1 cellular context compared by ENCODE assay signal in the genomic region with DNA sequence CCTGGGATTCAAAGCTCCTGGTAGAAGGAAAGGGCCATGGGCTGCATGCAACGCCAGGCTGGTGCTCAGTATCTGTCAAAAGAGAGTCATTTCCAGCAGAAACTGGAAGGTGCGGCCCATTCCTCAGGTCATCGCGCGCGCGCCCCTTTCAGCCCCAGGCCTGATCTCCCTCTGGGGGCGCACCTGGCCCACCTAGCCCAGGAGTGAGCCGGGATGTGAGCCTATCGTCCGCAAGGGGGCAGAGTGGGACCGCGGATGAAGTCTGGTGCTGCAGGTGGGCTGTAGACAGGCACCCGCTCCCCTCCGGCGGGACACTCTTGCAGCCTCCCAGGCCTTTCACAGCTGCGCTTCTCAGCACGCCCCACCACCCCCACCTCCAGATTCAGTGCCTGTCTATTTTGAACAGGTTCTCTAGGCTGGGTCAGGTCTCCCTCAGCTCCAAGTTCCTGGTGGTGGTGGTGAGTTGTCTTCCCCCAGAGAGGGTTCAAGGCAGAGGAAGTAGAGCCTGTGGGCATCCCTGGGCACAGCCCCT.
A peak's percentile ranks its signal among the peaks of the same experiment; 100 is the strongest.
TF ChIP-seq lines count a peak whose summit lies in the region.

No MANE protein-coding gene starts in this region.

TF ChIP-seq in K562, 482 proteins besides CTCF, POLR2A, EP300 and RAD21 (continued from another document and continues in another):
- TF ChIP-seq ATF3 (IDR thresholded peaks at IDR 0.05): no peak
- TF ChIP-seq ATF3 (CRISPR knock-in tag; conservative IDR thresholded peaks at IDR 0.05): no peak
- no peak for TF ChIP-seq POLR2G (IDR thresholded peaks at IDR 0.05; ENCODE audit: low read depth, low read length)
- no peak for TF ChIP-seq KLF10 (CRISPR knock-in tag; IDR thresholded peaks at IDR 0.05)
- TF ChIP-seq CSDE1 (IDR thresholded peaks at IDR 0.05): no peak
- TF ChIP-seq HEY1 (CRISPR knock-in tag; IDR thresholded peaks at IDR 0.05; ENCODE audit: borderline replicate concordance): no peak
- TF ChIP-seq SMC3 (conservative IDR thresholded peaks at IDR 0.05; ENCODE audit: insufficient read depth, low read depth, low read length): peak; percentile 86
- TF ChIP-seq KLF16 (IDR thresholded peaks at IDR 0.05): peak; percentile 12; the same call in 1 of the 2 replicates
- TF ChIP-seq MITF (IDR thresholded peaks at IDR 0.05): no peak
- TF ChIP-seq SP1 (CRISPR knock-in tag; IDR thresholded peaks at IDR 0.05): peak; percentile 19; the same call in 1 of the 2 replicates
- no peak for TF ChIP-seq NBN (IDR thresholded peaks at IDR 0.05; ENCODE audit: low read depth)
- TF ChIP-seq FOS (IDR thresholded peaks at IDR 0.05; ENCODE audit: extremely low read depth, insufficient read length): no peak
- no peak for TF ChIP-seq TBL1XR1 (IDR thresholded peaks at IDR 0.05; ENCODE audit: low read length in 2 of 2)
- TF ChIP-seq, protein P1, sequence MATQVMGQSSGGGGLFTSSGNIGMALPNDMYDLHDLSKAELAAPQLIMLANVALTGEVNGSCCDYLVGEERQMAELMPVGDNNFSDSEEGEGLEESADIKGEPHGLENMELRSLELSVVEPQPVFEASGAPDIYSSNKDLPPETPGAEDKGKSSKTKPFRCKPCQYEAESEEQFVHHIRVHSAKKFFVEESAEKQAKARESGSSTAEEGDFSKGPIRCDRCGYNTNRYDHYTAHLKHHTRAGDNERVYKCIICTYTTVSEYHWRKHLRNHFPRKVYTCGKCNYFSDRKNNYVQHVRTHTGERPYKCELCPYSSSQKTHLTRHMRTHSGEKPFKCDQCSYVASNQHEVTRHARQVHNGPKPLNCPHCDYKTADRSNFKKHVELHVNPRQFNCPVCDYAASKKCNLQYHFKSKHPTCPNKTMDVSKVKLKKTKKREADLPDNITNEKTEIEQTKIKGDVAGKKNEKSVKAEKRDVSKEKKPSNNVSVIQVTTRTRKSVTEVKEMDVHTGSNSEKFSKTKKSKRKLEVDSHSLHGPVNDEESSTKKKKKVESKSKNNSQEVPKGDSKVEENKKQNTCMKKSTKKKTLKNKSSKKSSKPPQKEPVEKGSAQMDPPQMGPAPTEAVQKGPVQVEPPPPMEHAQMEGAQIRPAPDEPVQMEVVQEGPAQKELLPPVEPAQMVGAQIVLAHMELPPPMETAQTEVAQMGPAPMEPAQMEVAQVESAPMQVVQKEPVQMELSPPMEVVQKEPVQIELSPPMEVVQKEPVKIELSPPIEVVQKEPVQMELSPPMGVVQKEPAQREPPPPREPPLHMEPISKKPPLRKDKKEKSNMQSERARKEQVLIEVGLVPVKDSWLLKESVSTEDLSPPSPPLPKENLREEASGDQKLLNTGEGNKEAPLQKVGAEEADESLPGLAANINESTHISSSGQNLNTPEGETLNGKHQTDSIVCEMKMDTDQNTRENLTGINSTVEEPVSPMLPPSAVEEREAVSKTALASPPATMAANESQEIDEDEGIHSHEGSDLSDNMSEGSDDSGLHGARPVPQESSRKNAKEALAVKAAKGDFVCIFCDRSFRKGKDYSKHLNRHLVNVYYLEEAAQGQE (CRISPR knock-in tag; IDR thresholded peaks at IDR 0.05; ENCODE audit: low read depth): no peak
- TF ChIP-seq HDAC3 (IDR thresholded peaks at IDR 0.05; ENCODE audit: borderline replicate concordance, partially characterized antibody): no peak
- TF ChIP-seq ZNF778 (CRISPR knock-in tag; IDR thresholded peaks at IDR 0.05): no peak
- TF ChIP-seq ZNF124 (CRISPR knock-in tag; IDR thresholded peaks at IDR 0.05): no peak
- no peak for TF ChIP-seq PYGO2 (tag; IDR thresholded peaks at IDR 0.05)
- TF ChIP-seq RB1 (IDR thresholded peaks at IDR 0.05; ENCODE audit: low read depth): peak; percentile 56; the same call in 1 of the 2 replicates
- no peak for TF ChIP-seq CHD2 (IDR thresholded peaks at IDR 0.05; ENCODE audit: low read depth, low read length)
- TF ChIP-seq MCM5 (IDR thresholded peaks at IDR 0.05; ENCODE audit: low read depth): no peak
- TF ChIP-seq, protein P2, sequence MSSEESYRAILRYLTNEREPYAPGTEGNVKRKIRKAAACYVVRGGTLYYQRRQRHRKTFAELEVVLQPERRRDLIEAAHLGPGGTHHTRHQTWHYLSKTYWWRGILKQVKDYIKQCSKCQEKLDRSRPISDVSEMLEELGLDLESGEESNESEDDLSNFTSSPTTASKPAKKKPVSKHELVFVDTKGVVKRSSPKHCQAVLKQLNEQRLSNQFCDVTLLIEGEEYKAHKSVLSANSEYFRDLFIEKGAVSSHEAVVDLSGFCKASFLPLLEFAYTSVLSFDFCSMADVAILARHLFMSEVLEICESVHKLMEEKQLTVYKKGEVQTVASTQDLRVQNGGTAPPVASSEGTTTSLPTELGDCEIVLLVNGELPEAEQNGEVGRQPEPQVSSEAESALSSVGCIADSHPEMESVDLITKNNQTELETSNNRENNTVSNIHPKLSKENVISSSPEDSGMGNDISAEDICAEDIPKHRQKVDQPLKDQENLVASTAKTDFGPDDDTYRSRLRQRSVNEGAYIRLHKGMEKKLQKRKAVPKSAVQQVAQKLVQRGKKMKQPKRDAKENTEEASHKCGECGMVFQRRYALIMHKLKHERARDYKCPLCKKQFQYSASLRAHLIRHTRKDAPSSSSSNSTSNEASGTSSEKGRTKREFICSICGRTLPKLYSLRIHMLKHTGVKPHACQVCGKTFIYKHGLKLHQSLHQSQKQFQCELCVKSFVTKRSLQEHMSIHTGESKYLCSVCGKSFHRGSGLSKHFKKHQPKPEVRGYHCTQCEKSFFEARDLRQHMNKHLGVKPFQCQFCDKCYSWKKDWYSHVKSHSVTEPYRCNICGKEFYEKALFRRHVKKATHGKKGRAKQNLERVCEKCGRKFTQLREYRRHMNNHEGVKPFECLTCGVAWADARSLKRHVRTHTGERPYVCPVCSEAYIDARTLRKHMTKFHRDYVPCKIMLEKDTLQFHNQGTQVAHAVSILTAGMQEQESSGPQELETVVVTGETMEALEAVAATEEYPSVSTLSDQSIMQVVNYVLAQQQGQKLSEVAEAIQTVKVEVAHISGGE (CRISPR knock-in tag; IDR thresholded peaks at IDR 0.05): no peak
- no peak for TF ChIP-seq ZFP1 (CRISPR knock-in tag; IDR thresholded peaks at IDR 0.05)
- TF ChIP-seq, protein P3, sequence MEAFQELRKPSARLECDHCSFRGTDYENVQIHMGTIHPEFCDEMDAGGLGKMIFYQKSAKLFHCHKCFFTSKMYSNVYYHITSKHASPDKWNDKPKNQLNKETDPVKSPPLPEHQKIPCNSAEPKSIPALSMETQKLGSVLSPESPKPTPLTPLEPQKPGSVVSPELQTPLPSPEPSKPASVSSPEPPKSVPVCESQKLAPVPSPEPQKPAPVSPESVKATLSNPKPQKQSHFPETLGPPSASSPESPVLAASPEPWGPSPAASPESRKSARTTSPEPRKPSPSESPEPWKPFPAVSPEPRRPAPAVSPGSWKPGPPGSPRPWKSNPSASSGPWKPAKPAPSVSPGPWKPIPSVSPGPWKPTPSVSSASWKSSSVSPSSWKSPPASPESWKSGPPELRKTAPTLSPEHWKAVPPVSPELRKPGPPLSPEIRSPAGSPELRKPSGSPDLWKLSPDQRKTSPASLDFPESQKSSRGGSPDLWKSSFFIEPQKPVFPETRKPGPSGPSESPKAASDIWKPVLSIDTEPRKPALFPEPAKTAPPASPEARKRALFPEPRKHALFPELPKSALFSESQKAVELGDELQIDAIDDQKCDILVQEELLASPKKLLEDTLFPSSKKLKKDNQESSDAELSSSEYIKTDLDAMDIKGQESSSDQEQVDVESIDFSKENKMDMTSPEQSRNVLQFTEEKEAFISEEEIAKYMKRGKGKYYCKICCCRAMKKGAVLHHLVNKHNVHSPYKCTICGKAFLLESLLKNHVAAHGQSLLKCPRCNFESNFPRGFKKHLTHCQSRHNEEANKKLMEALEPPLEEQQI (IDR thresholded peaks at IDR 0.05): no peak
- TF ChIP-seq SPI1 (IDR thresholded peaks at IDR 0.05; ENCODE audit: borderline replicate concordance, low read depth, low read length): no peak
- TF ChIP-seq NFE2L1 (tag; IDR thresholded peaks at IDR 0.05; ENCODE audit: borderline replicate concordance, low read depth): no peak
- no peak for TF ChIP-seq ZNF592 (IDR thresholded peaks at IDR 0.05)
- no peak for TF ChIP-seq RBM15 (IDR thresholded peaks at IDR 0.05; ENCODE audit: insufficient read depth, low read length)
- TF ChIP-seq, protein P4, sequence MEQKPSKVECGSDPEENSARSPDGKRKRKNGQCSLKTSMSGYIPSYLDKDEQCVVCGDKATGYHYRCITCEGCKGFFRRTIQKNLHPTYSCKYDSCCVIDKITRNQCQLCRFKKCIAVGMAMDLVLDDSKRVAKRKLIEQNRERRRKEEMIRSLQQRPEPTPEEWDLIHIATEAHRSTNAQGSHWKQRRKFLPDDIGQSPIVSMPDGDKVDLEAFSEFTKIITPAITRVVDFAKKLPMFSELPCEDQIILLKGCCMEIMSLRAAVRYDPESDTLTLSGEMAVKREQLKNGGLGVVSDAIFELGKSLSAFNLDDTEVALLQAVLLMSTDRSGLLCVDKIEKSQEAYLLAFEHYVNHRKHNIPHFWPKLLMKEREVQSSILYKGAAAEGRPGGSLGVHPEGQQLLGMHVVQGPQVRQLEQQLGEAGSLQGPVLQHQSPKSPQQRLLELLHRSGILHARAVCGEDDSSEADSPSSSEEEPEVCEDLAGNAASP (IDR thresholded peaks at IDR 0.05): no peak
- TF ChIP-seq ILF3 (IDR thresholded peaks at IDR 0.05; ENCODE audit: borderline replicate concordance): no peak
- TF ChIP-seq, protein P5, sequence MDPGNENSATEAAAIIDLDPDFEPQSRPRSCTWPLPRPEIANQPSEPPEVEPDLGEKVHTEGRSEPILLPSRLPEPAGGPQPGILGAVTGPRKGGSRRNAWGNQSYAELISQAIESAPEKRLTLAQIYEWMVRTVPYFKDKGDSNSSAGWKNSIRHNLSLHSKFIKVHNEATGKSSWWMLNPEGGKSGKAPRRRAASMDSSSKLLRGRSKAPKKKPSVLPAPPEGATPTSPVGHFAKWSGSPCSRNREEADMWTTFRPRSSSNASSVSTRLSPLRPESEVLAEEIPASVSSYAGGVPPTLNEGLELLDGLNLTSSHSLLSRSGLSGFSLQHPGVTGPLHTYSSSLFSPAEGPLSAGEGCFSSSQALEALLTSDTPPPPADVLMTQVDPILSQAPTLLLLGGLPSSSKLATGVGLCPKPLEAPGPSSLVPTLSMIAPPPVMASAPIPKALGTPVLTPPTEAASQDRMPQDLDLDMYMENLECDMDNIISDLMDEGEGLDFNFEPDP (CRISPR knock-in tag; IDR thresholded peaks at IDR 0.05): no peak
- TF ChIP-seq, protein P6, sequence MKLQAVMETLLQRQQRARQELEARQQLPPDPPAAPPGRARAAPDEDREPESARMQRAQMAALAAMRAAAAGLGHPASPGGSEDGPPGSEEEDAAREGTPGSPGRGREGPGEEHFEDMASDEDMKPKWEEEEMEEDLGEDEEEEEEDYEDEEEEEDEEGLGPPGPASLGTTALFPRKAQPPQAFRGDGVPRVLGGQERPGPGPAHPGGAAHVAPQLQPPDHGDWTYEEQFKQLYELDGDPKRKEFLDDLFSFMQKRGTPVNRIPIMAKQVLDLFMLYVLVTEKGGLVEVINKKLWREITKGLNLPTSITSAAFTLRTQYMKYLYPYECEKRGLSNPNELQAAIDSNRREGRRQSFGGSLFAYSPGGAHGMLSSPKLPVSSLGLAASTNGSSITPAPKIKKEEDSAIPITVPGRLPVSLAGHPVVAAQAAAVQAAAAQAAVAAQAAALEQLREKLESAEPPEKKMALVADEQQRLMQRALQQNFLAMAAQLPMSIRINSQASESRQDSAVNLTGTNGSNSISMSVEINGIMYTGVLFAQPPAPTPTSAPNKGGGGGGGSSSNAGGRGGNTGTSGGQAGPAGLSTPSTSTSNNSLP (IDR thresholded peaks at IDR 0.05; ENCODE audit: borderline replicate concordance, low read depth, low read length): no peak
- no peak for TF ChIP-seq KDM1A (IDR thresholded peaks at IDR 0.05)
- TF ChIP-seq EHMT2 (IDR thresholded peaks at IDR 0.05): no peak
